Comparison of ENCODE assay signal across 8 cellular contexts in the genomic region with DNA sequence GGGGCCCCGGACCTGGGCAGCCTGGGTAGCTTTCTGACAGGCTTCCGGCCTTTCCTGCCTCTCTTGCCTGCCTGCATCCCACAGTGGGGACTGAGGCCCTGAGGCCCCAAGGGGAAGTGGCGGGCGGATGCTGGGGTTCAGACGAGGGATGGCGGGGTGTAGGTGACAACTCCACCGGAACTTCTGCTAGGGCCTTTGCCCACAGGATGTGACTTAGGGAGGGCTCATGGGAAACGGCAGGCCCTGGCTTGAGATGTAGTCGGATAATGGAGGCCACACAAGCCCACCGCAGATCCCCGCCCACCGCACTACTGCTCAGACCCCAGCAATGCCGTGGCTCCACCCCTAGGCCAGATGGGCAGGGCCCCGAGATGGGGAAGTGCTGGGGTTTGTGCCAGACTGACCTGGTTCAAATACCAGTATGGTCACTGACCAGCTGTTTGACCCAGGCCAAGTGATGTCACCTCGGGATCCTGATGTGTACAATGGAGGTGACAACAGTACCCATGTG. TPM values are rescaled to one million over a fixed set of nuclear protein-coding genes. Genes with fewer than 3 reads are reported as not detected.
DNase-seq lines count a peak whose midpoint lies in the region; TF ChIP-seq lines count a peak whose summit lies in the region.

No MANE protein-coding gene starts in this region.

- H3K4me1 ChIP-seq in Loucy (ENCODE audit: insufficient read depth, low read length, poor library complexity, severe bottlenecking): peaks cover 70% of the 10 kb centered on the region
- peaks cover 68% of the 10 kb centered on the region for H3K4me1 ChIP-seq in left ventricle myocardium inferior

- peaks cover 22% of the 10 kb centered on the region for H4K20me1 ChIP-seq in Loucy (ENCODE audit: insufficient read depth, low read length, poor library complexity, severe bottlenecking)

- no peaks in the 10 kb centered on the region for H3K9me2 ChIP-seq in Loucy (replicated peaks; ENCODE audit: low read depth, low read length)

- no peak overlapping the region for H2AFZ ChIP-seq in Loucy (ENCODE audit: low read length)

- peak overlapping the region; percentile 93 for H3K4me2 ChIP-seq in Loucy (ENCODE audit: low read depth, low read length, poor library complexity, severe bottlenecking)

- H3K27me3 ChIP-seq in Loucy (ENCODE audit: insufficient read depth, low read length, poor library complexity, severe bottlenecking) (peaks cover 4% of the 10 kb centered on the region), left ventricle myocardium inferior (ENCODE audit: low read depth) (no peaks in the 10 kb centered on the region)

- intact Hi-C loops in left ventricle myocardium inferior (cut with micrococcal nuclease): loop anchor here (5.0 kb wide), 1 partner anchor 46 kb away; the partner anchor contains the start of gene TOR2A

- H3K79me2 ChIP-seq in Loucy (ENCODE audit: insufficient read depth, low read length): peaks cover 70% of the 10 kb centered on the region

- TF ChIP-seq CTCF in Loucy (conservative IDR thresholded peaks at IDR 0.05; ENCODE audit: low read length) (no peak), left ventricle myocardium inferior (IDR thresholded peaks at IDR 0.05; ENCODE audit: borderline replicate concordance) (no peak)

- peak overlapping the region; percentile 98 for H3K27ac ChIP-seq in left ventricle myocardium inferior (replicated peaks)

- H3K4me3 ChIP-seq in Loucy (ENCODE audit: low read length, poor library complexity, severe bottlenecking) (peak overlapping the region; percentile 69), left ventricle myocardium inferior (no peak overlapping the region)

- H3K9ac ChIP-seq in Loucy (ENCODE audit: low read depth, low read length, poor library complexity, severe bottlenecking): peak overlapping the region; percentile 84

- peak; percentile 44 for DNase-seq in activated CD8-positive, alpha-beta memory T cell treated with anti-CD3 and anti-CD28 coated beads, Interleukin-2, amount 50 U/mL, for 24 hours (ENCODE audit: extremely low read depth)
- DNase-seq in left ventricle myocardium inferior (peak; percentile 51), retina (no peak), NCI-H2081 (lab: John Stamatoyannopoulos, UW) (no peak), NCI-H526 (lab: John Stamatoyannopoulos, UW) (no peak), islet precursor cell (no peak)
- peak; percentile 73 to 77 for DNase-seq in stimulated activated CD8-positive, alpha-beta memory T cell treated with anti-CD3 and anti-CD28 coated beads, Interleukin-2, amount 100 ng/mL, for 48 hours (ENCODE audit: low read depth in 2 of 2)

- H3K36me3 ChIP-seq in Loucy (ENCODE audit: insufficient read depth, low read length) (peaks cover 15% of the 10 kb centered on the region; the same call in 1 of the 2 replicates), left ventricle myocardium inferior (peaks cover 13% of the 10 kb centered on the region)

- peaks cover 23% of the 10 kb centered on the region for H3F3A ChIP-seq in Loucy (ENCODE audit: low read depth)

- H3K9me3 ChIP-seq in Loucy (ENCODE audit: insufficient read depth, low read depth, low read length) (no peaks in the 10 kb centered on the region), left ventricle myocardium inferior (replicated peaks) (no peaks in the 10 kb centered on the region)

RNA-seq across cellular contexts. Expression of gene CDK9, which starts 2.7 kb away (rescaled TPM):
- total RNA-seq in left ventricle myocardium inferior: 46.4 TPM

RNA-seq across cellular contexts. Expression of gene SH2D3C, which starts 4.7 kb away (rescaled TPM):
- 18.2 TPM for total RNA-seq in left ventricle myocardium inferior

RNA-seq across cellular contexts. Expression of gene FPGS, which starts 19.5 kb away (rescaled TPM):
- 38.0 TPM for total RNA-seq in left ventricle myocardium inferior

RNA-seq across cellular contexts. Expression of gene TOR2A, which starts 48.1 kb away (rescaled TPM):
- total RNA-seq in left ventricle myocardium inferior: 2.3 TPM

Comparison
In these comparisons a context has a peak if more than half of its experiments do, and no peak if none do; other contexts are left out.
1. DNase-seq: peak in activated CD8-positive, alpha-beta memory T cell treated with anti-CD3 and anti-CD28 coated beads, Interleukin-2, amount 50 U/mL, for 24 hours (single experiment), left ventricle myocardium inferior (single experiment) and stimulated activated CD8-positive, alpha-beta memory T cell treated with anti-CD3 and anti-CD28 coated beads, Interleukin-2, amount 100 ng/mL, for 48 hours (2 of 2); none in retina (single experiment), NCI-H2081 (0 of 2), NCI-H526 (0 of 2) and islet precursor cell (single experiment).